ENCODE assay signal across 22 cellular contexts in the genomic region with DNA sequence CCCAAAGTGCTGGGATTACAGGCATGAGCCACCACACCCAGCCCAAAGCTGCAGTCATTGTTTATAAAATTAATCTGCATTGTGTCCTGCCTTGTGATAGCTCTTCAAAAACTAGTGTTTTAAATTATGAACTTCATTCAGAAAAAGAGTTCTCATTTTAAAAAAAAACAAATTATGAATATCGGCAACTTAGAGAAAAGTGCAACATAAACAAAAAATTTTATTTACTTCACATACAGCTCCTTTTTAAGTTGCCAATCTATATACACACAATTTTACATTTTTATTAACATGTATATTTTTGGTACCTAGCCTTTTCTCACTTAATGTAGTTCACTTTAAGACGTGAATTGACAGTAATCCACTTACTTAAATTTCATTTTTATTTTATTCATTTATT.
"Had no signal": no experiment of that assay in that cellular context is flagged by ENCODE, and none has a peak within 500 bp of the region (broad histone marks: within the 10 kb centered on the region; RNA-seq: fewer than 3 reads in every experiment).

No MANE protein-coding gene starts in this region.

- H3K4me3 ChIP-seq: SJSA1, SK-N-MC had no signal

- H3K9me3 ChIP-seq: SJSA1 had no signal

- FAIRE-seq: RCC 7860 had no signal

- DNase-seq: Karpas-422, KG1, MM.1S, NCI-H1092 treated with DMSO at 0.1 percent for 48 hours, NCI-H1436, NCI-H187, NCI-H2029, NCI-H2081 treated with DMSO at 0.1 percent for 48 hours, NCI-H2171, NCI-H226, NCI-H446, NCI-H510A, NCI-H524 treated with DMSO at 0.1 percent for 48 hours, NCI-H69, NCI-H774, Right ventricle myocardium superior, RPMI8226, SIG-M5, T-helper 1 cell had no signal

- H3K27ac ChIP-seq: SJSA1, SK-N-MC had no signal
